ENCODE assay signal across 8 cellular contexts in genomic region chr19:29941828-29942403, GRCh38. TPM values are rescaled to one million over a fixed set of nuclear protein-coding genes. Genes with fewer than 3 reads are reported as not detected.
A peak's percentile ranks its signal among the peaks of the same experiment; 100 is the strongest.
DNase-seq lines count a peak whose midpoint lies in the region; ATAC-seq, FAIRE-seq and TF ChIP-seq lines count a peak whose summit lies in the region.

Gene URI1, plus strand, starts transcription at chr19:29942239. Its CDS starts 309 bp downstream, at chr19:29942548.

- H3K4me1 ChIP-seq in kidney (ENCODE audit: control insufficient read depth in 1 of 2, insufficient read depth in 1 of 2, low read depth in 1 of 2, low read length in 2 of 2) = peaks cover 5 to 6% of the 10 kb centered on the region in 2 donors

- peak within 1 kb of the TSS in 1 of 2 donors; percentile 55 for H3K27ac ChIP-seq in kidney (ENCODE audit: low read depth in 2 of 2, low read length in 2 of 2)

- peak within 1 kb of the TSS; percentile 92 for H3K4me3 Mint-ChIP-seq in central memory CD8-positive, alpha-beta T cell

- DNase-seq in AG08395 (ENCODE audit: low spot score) (peak; percentile 96), NCI-H345 treated with DMSO at 0.1 percent for 48 hours (lab: John Stamatoyannopoulos, UW; ENCODE audit: unreplicated experiment) (peak; percentile 94), kidney (peak; percentile 96)
- DNase-seq in activated CD4-positive, CD25-positive, alpha-beta regulatory T cell treated with anti-CD3 and anti-CD28 coated beads, Interleukin-2, amount 50 U/mL, for 16 hours (ENCODE audit: low read depth, low spot score) = peak; percentile 89
- peak; percentile 88 to 95 for DNase-seq in central memory CD8-positive, alpha-beta T cell (ENCODE audit: low spot score in 2 of 2)
- DNase-seq in stimulated activated CD4-positive, alpha-beta T cell treated with anti-CD3 and anti-CD28 coated beads, Interleukin-15, amount 100 ng/mL, for 1 hour (ENCODE audit: low read depth in 1 of 2, low spot score in 1 of 2) = peak; percentile 93 to 98

- H3K4me1 Mint-ChIP-seq in central memory CD8-positive, alpha-beta T cell = peaks cover 47% of the 10 kb centered on the region

- ATAC-seq in HG03159 (IDR thresholded peaks at IDR 0.05; ENCODE audit: unreplicated experiment) = peak; percentile 79
- peak; percentile 85 for ATAC-seq in central memory CD8-positive, alpha-beta T cell (replicated peaks; ENCODE audit: extremely low read depth, poor library complexity, severe bottlenecking)

- H3K9me3 ChIP-seq in kidney (ENCODE audit: control insufficient read depth in 1 of 2, low read length in 2 of 2) = no peaks in the 10 kb centered on the region

- no peak for TF ChIP-seq CTCF in kidney (IDR thresholded peaks at IDR 0.05; ENCODE audit: borderline replicate concordance, extremely low read depth, insufficient read depth)

- H3K9me3 Mint-ChIP-seq in central memory CD8-positive, alpha-beta T cell = no peaks in the 10 kb centered on the region

- no peaks in the 10 kb centered on the region for H3K27me3 Mint-ChIP-seq in central memory CD8-positive, alpha-beta T cell

- peak within 1 kb of the TSS; percentile 88 for H3K27ac Mint-ChIP-seq in central memory CD8-positive, alpha-beta T cell (ENCODE audit: low read depth)

- peak within 1 kb of the TSS; percentile 49 to 84 for H3K9ac ChIP-seq in kidney (ENCODE audit: low read length in 2 of 2)

- no peaks in the 10 kb centered on the region for H3K36me3 ChIP-seq in kidney (ENCODE audit: control insufficient read depth in 1 of 2, insufficient read depth in 2 of 2, low read length in 2 of 2)

- TF ChIP-seq POLR2A in GM18951 (IDR thresholded peaks at IDR 0.05; ENCODE audit: extremely low read depth, insufficient read depth, insufficient read length) = peak; percentile 82

- H3K4me3 ChIP-seq in kidney (ENCODE audit: low read length in 2 of 2) = peak within 1 kb of the TSS; percentile 73 to 95

- in situ Hi-C loops in GM18951 (cut with MboI; ENCODE audit: low sequenced_read_pairs, unreplicated experiment) = no loop called here

- intact Hi-C loops in kidney (cut with DNase I) = no loop called here

- no peak for FAIRE-seq in kidney (lab: Jason Lieb, UNC)

- H3K36me3 Mint-ChIP-seq in central memory CD8-positive, alpha-beta T cell (ENCODE audit: insufficient read depth) = peaks cover 1% of the 10 kb centered on the region

RNA-seq across cellular contexts. Expression of gene URI1, which starts in this region (rescaled TPM):
- total RNA-seq in kidney = 56.3 TPM
- 34.8 TPM for polyA plus RNA-seq in kidney (ENCODE audit: insufficient read depth, low read depth, low replicate concordance)
